ENCODE assay signal across 9 cellular contexts in genomic region chr1:37472281-37472680, GRCh38. TPM values are rescaled to one million over a fixed set of nuclear protein-coding genes. Genes with fewer than 3 reads are reported as not detected.
DNase-seq lines count a peak whose midpoint lies in the region; ATAC-seq and TF ChIP-seq lines count a peak whose summit lies in the region.
"Had no signal": no experiment of that assay in that cellular context is flagged by ENCODE, and none has a peak within 500 bp of the region (broad histone marks: within the 10 kb centered on the region; RNA-seq: fewer than 3 reads in every experiment).

No MANE protein-coding gene starts in this region.

- H3K27me3 Mint-ChIP-seq in activated CD4-positive, alpha-beta T cell treated with anti-CD3 and anti-CD28 coated beads, Interleukin-2, amount 10 ng/mL, durations not matched to agents 7 days and 5 days: no peaks in the 10 kb centered on the region

- H2BK120ac ChIP-seq in mesenchymal stem cell (ENCODE audit: low read depth, low read length): peak overlapping the region; percentile 88

- peak overlapping the region; percentile 49 to 83 for H3K18ac ChIP-seq in mesenchymal stem cell (ENCODE audit: low read depth in 1 of 2, low read length in 2 of 2)

- peak overlapping the region; percentile 53 for H3K4me2 ChIP-seq in mesenchymal stem cell (ENCODE audit: low read length, poor library complexity, severe bottlenecking)

- no peaks in the 10 kb centered on the region for H3K9me3 ChIP-seq in mesenchymal stem cell (ENCODE audit: control insufficient read depth, low read length)
- no peaks in the 10 kb centered on the region for H3K9me3 ChIP-seq in thoracic aorta

- H3K36me3 ChIP-seq in mesenchymal stem cell (ENCODE audit: control insufficient read depth in 1 of 2, insufficient read depth in 2 of 2, low read depth in 1 of 2, low read length in 2 of 2): peaks cover 8 to 15% of the 10 kb centered on the region in 2 experiments
- H3K36me3 ChIP-seq in thoracic aorta: no peaks in the 10 kb centered on the region

- peaks cover 12% of the 10 kb centered on the region for H3K79me1 ChIP-seq in mesenchymal stem cell (replicated peaks; ENCODE audit: low read length, poor library complexity, severe bottlenecking)

- intact Hi-C loops in posterior cingulate gyrus (cut with DNase I): no loop called here

- peak overlapping the region; percentile 94 for H3K4me3 Mint-ChIP-seq in activated CD4-positive, alpha-beta T cell treated with anti-CD3 and anti-CD28 coated beads, Interleukin-2, amount 10 ng/mL, durations not matched to agents 7 days and 5 days

- H3K23ac ChIP-seq in mesenchymal stem cell (ENCODE audit: low read length in 2 of 2): peak overlapping the region in 1 of 2 experiments; percentile 37

- H3K9me3 Mint-ChIP-seq in activated CD4-positive, alpha-beta T cell treated with anti-CD3 and anti-CD28 coated beads, Interleukin-2, amount 10 ng/mL, durations not matched to agents 7 days and 5 days: no peaks in the 10 kb centered on the region

- H3K27me3 ChIP-seq in mesenchymal stem cell (ENCODE audit: control insufficient read depth in 1 of 2, insufficient read depth in 1 of 2, low read length in 2 of 2) (no peaks in the 10 kb centered on the region), thoracic aorta (replicated peaks; ENCODE audit: insufficient read depth) (no peaks in the 10 kb centered on the region)

- WGBS in mesenchymal stem cell: 85% methylated on average over 7 of the region's 7 CpGs

- CTCF ChIA-PET in activated CD4-positive, alpha-beta T cell treated with anti-CD3 and anti-CD28 coated beads, Interleukin-2, amount 10 ng/mL, durations not matched to agents 7 days and 5 days (lab: Charles Lee): interaction anchor here (0.6 to 0.7 kb wide), 2 partner anchors 79 to 210 kb away, joined by 3 to 5 read pairs; no protein-coding TSS in a partner anchor

- peak overlapping the region; percentile 64 to 95 for H3K4ac ChIP-seq in mesenchymal stem cell (ENCODE audit: low read depth in 1 of 2, low read length in 2 of 2)

- H3K36me3 Mint-ChIP-seq in activated CD4-positive, alpha-beta T cell treated with anti-CD3 and anti-CD28 coated beads, Interleukin-2, amount 10 ng/mL, durations not matched to agents 7 days and 5 days (ENCODE audit: low read depth): peaks cover 26% of the 10 kb centered on the region

- peak overlapping the region; percentile 83 for H2BK5ac ChIP-seq in mesenchymal stem cell (ENCODE audit: low read depth, low read length, poor library complexity, severe bottlenecking)

- POLR2A ChIA-PET in activated CD4-positive, alpha-beta T cell treated with anti-CD3 and anti-CD28 coated beads, Interleukin-2, amount 10 ng/mL, durations not matched to agents 7 days and 5 days (lab: Charles Lee): no interaction called here

- no peak overlapping the region for H3K14ac ChIP-seq in mesenchymal stem cell (ENCODE audit: low read length in 2 of 2)

- no peak overlapping the region for H3K4me3 ChIP-seq in mesenchymal stem cell (ENCODE audit: insufficient read depth in 1 of 2, low read depth in 1 of 2, low read length in 2 of 2)
- H3K4me3 ChIP-seq in thoracic aorta: peak overlapping the region; percentile 67

- peak overlapping the region; percentile 67 for H3K27ac ChIP-seq in angular gyrus (ENCODE audit: low read depth, low read length)
- peak overlapping the region; percentile 92 for H3K27ac ChIP-seq in mesenchymal stem cell (ENCODE audit: low read length, poor library complexity, severe bottlenecking)
- H3K27ac ChIP-seq in thoracic aorta: peak overlapping the region; percentile 98

- H4K91ac ChIP-seq in mesenchymal stem cell (ENCODE audit: low read length): peak overlapping the region; percentile 94

- H3K27ac Mint-ChIP-seq in activated CD4-positive, alpha-beta T cell treated with anti-CD3 and anti-CD28 coated beads, Interleukin-2, amount 10 ng/mL, durations not matched to agents 7 days and 5 days: peak overlapping the region; percentile 83

- ATAC-seq in thoracic aorta (ENCODE audit: insufficient number of reproducible peaks, low FRiP score, low read depth) (no peak), left lobe of liver (no peak)

- no peak for TF ChIP-seq CTCF in thoracic aorta (IDR thresholded peaks at IDR 0.05)

- peaks cover 36% of the 10 kb centered on the region for H3K4me1 ChIP-seq in mesenchymal stem cell (ENCODE audit: control insufficient read depth, insufficient read depth, low read depth, low read length)
- peaks cover 41 to 61% of the 10 kb centered on the region in 2 donors for H3K4me1 ChIP-seq in thoracic aorta (ENCODE audit: control insufficient read depth in 1 of 2, low read depth in 2 of 2)

- no peak for DNase-seq in activated CD4-positive, alpha-beta T cell treated with anti-CD3 and anti-CD28 coated beads, Interleukin-2, amount 10 ng/mL, durations not matched to agents 7 days and 5 days
- DNase-seq in activated CD4-positive, alpha-beta T cell treated with anti-CD3 and anti-CD28 coated beads for 48 hours: no peak
- no peak for DNase-seq in mesenchymal stem cell
- no peak for DNase-seq in thoracic aorta (ENCODE audit: low spot score)
- no peak for DNase-seq in putamen (ENCODE audit: low spot score)
- DNase-seq in left lobe of liver (ENCODE audit: low spot score): no peak
- DNase-seq in posterior cingulate gyrus: no peak
- DNase-seq: NCI-H526 treated with DMSO at 0.1 percent for 48 hours had no signal

- H3K9ac ChIP-seq in mesenchymal stem cell (ENCODE audit: low read length): no peak overlapping the region

- H2AK5ac ChIP-seq in mesenchymal stem cell (ENCODE audit: low read length, severe bottlenecking): peak overlapping the region; percentile 75

- H2AFZ ChIP-seq in mesenchymal stem cell (ENCODE audit: low read depth, low read length): no peak overlapping the region

- peaks cover 49% of the 10 kb centered on the region for H3K4me1 Mint-ChIP-seq in activated CD4-positive, alpha-beta T cell treated with anti-CD3 and anti-CD28 coated beads, Interleukin-2, amount 10 ng/mL, durations not matched to agents 7 days and 5 days

- H4K8ac ChIP-seq in mesenchymal stem cell (ENCODE audit: low read length): peak overlapping the region; percentile 71

- H2BK15ac ChIP-seq in mesenchymal stem cell (ENCODE audit: low read depth, poor library complexity, severe bottlenecking): peak overlapping the region; percentile 12

- peak overlapping the region; percentile 92 to 99 for H2BK12ac ChIP-seq in mesenchymal stem cell (ENCODE audit: low read length in 2 of 2)

RNA-seq across cellular contexts. Expression of gene ZC3H12A, which starts 2.1 kb away (rescaled TPM):
- total RNA-seq in activated CD4-positive, alpha-beta T cell treated with anti-CD3 and anti-CD28 coated beads, Interleukin-2, amount 10 ng/mL, durations not matched to agents 7 days and 5 days: 10 to 100 TPM; 16.8 to 21.9 TPM
- 11.2 TPM for polyA plus RNA-seq in mesenchymal stem cell (2013, experiment 1 of 2)
- 11.4 TPM for polyA plus RNA-seq in mesenchymal stem cell (2013, experiment 2 of 2)
- total RNA-seq in thoracic aorta: 10 to 100 TPM; 22.1 to 32.4 TPM
- 3.0 TPM for total RNA-seq in left lobe of liver

RNA-seq across cellular contexts. Expression of gene MEAF6, which starts 42.3 kb away (rescaled TPM):
- 10 to 100 TPM; 68.8 to 75.6 TPM for total RNA-seq in activated CD4-positive, alpha-beta T cell treated with anti-CD3 and anti-CD28 coated beads, Interleukin-2, amount 10 ng/mL, durations not matched to agents 7 days and 5 days
- 51.7 TPM for polyA plus RNA-seq in mesenchymal stem cell (2013, experiment 1 of 2)
- polyA plus RNA-seq in mesenchymal stem cell (2013, experiment 2 of 2): 53.1 TPM
- total RNA-seq in thoracic aorta (10 to 100 TPM; 43.9 to 68.8 TPM), left lobe of liver (16.0 TPM)
